20 cellular contexts compared by ENCODE assay signal in genomic region chr2:88885679-88886402, GRCh38.
DNase-seq lines count a peak whose midpoint lies in the region; ATAC-seq and TF ChIP-seq lines count a peak whose summit lies in the region.
"Had no signal": no experiment of that assay in that cellular context is flagged by ENCODE, and none has a peak within 500 bp of the region (broad histone marks: within the 10 kb centered on the region; RNA-seq: fewer than 3 reads in every experiment).

No MANE protein-coding gene starts in this region.

- ATAC-seq in GM19324 (IDR thresholded peaks at IDR 0.05; ENCODE audit: low FRiP score, unreplicated experiment) (peak; percentile 47), HG03432 (IDR thresholded peaks at IDR 0.05; ENCODE audit: unreplicated experiment) (peak; percentile 67), activated B cell treated with CpG ODN at 0.5 μM for 24 hours (ENCODE audit: low read depth) (peak; percentile 40), HG02623 (IDR thresholded peaks at IDR 0.05; ENCODE audit: unreplicated experiment) (no peak)
- no peak for ATAC-seq in CD8-positive, alpha-beta T cell
- ATAC-seq: activated T-cell treated with anti-CD3 and anti-CD28 coated beads, Interleukin-2, amount 50 U/mL, for 4 hours; pancreas; sciatic nerve; stimulated activated naive CD8-positive, alpha-beta T cell treated with anti-CD3 and anti-CD28 coated beads, Interleukin-15, amount 100 ng/mL, for 72 hours had no signal

- peaks cover 60% of the 10 kb centered on the region for H3K4me1 Mint-ChIP-seq in activated B cell treated with CpG ODN at 0.5 μM for 24 hours
- H3K4me1 Mint-ChIP-seq in CD8-positive, alpha-beta T cell (ENCODE audit: low read depth), result no peaks in the 10 kb centered on the region
- H3K4me1 Mint-ChIP-seq: H9; stimulated activated naive CD8-positive, alpha-beta T cell treated with anti-CD3 and anti-CD28 coated beads, Interleukin-15, amount 100 ng/mL, for 72 hours had no signal

- no peaks in the 10 kb centered on the region for H3K9me3 Mint-ChIP-seq in activated B cell treated with CpG ODN at 0.5 μM for 24 hours
- H3K9me3 Mint-ChIP-seq in CD8-positive, alpha-beta T cell, result no peaks in the 10 kb centered on the region
- H3K9me3 Mint-ChIP-seq: activated CD4-positive, alpha-beta memory T cell treated with anti-CD3 and anti-CD28 coated beads for 36 hours; activated T-cell treated with anti-CD3 and anti-CD28 coated beads, Interleukin-2, amount 50 U/mL, for 4 hours; CD4-positive, alpha-beta T cell; stimulated activated naive CD8-positive, alpha-beta T cell treated with anti-CD3 and anti-CD28 coated beads, Interleukin-15, amount 100 ng/mL, for 72 hours; type B pancreatic cell had no signal

- TF ChIP-seq CTCF in activated B cell treated with CpG ODN at 0.5 μM for 24 hours (IDR thresholded peaks at IDR 0.05), result no peak
- no peak for TF ChIP-seq CTCF in CD8-positive, alpha-beta T cell (IDR thresholded peaks at IDR 0.05)

- H3K27ac ChIP-seq in CD8-positive, alpha-beta T cell (ENCODE audit: low read depth, low read length), result no peak overlapping the region
- H3K27ac ChIP-seq: pancreas had no signal

- H3K9me3 ChIP-seq in CD8-positive, alpha-beta T cell (ENCODE audit: low read length), result no peaks in the 10 kb centered on the region
- H3K9me3 ChIP-seq: pancreas had no signal

- POLR2A ChIA-PET in activated B cell treated with CpG ODN at 0.5 μM for 24 hours (lab: Charles Lee), result interaction anchor here (1.0 to 3.1 kb wide), 10 partner anchors 9 to 53 kb away, joined by 3 to 79 read pairs (median 7); no protein-coding TSS in a partner anchor
- POLR2A ChIA-PET in CD8-positive, alpha-beta T cell (lab: Charles Lee), result no interaction called here

- CTCF ChIA-PET in activated B cell treated with CpG ODN at 0.5 μM for 24 hours (lab: Charles Lee), result interaction anchor here (1.2 to 2.6 kb wide), 5 partner anchors 11 to 54 kb away, joined by 3 to 9 read pairs (median 3); no protein-coding TSS in a partner anchor
- CTCF ChIA-PET in CD8-positive, alpha-beta T cell (lab: Charles Lee), result no interaction called here

- peak overlapping the region; percentile 39; the same call in 1 of the 2 replicates for H3K4me3 ChIP-seq in GM08714 (ENCODE audit: low read length)
- no peak overlapping the region for H3K4me3 ChIP-seq in CD8-positive, alpha-beta T cell (ENCODE audit: low read depth, low read length)
- H3K4me3 ChIP-seq: pancreas had no signal

- H3K4me3 Mint-ChIP-seq in activated B cell treated with CpG ODN at 0.5 μM for 24 hours, result peak overlapping the region; percentile 74
- H3K4me3 Mint-ChIP-seq in CD8-positive, alpha-beta T cell, result no peak overlapping the region
- H3K4me3 Mint-ChIP-seq: activated CD4-positive, alpha-beta memory T cell treated with anti-CD3 and anti-CD28 coated beads for 36 hours; activated naive CD8-positive, alpha-beta T cell; activated T-cell treated with anti-CD3 and anti-CD28 coated beads, Interleukin-2, amount 50 U/mL, for 4 hours; CD4-positive, alpha-beta T cell; H9; stimulated activated naive CD8-positive, alpha-beta T cell treated with anti-CD3 and anti-CD28 coated beads, Interleukin-15, amount 100 ng/mL, for 72 hours; type B pancreatic cell had no signal

- no peaks in the 10 kb centered on the region for H3K36me3 ChIP-seq in CD8-positive, alpha-beta T cell (ENCODE audit: insufficient read depth, low read length)
- H3K36me3 ChIP-seq: pancreas had no signal

- H3K27me3 Mint-ChIP-seq in activated B cell treated with CpG ODN at 0.5 μM for 24 hours, result no peaks in the 10 kb centered on the region
- H3K27me3 Mint-ChIP-seq in CD8-positive, alpha-beta T cell (ENCODE audit: low read depth), result peaks cover 6% of the 10 kb centered on the region
- H3K27me3 Mint-ChIP-seq: type B pancreatic cell had no signal

- H3K27ac Mint-ChIP-seq in activated B cell treated with CpG ODN at 0.5 μM for 24 hours, result peak overlapping the region; percentile 79
- no peak overlapping the region for H3K27ac Mint-ChIP-seq in CD8-positive, alpha-beta T cell
- H3K27ac Mint-ChIP-seq: activated CD4-positive, alpha-beta memory T cell treated with anti-CD3 and anti-CD28 coated beads for 36 hours; activated naive CD8-positive, alpha-beta T cell; CD4-positive, alpha-beta T cell; H9; stimulated activated naive CD8-positive, alpha-beta T cell treated with anti-CD3 and anti-CD28 coated beads, Interleukin-15, amount 100 ng/mL, for 72 hours; type B pancreatic cell had no signal

- intact Hi-C loops in activated B cell treated with CpG ODN at 0.5 μM for 24 hours (cut with micrococcal nuclease), result loop anchor here (1.0 to 10.0 kb wide), 3 partner anchors 11 to 269 kb away; no protein-coding TSS in a partner anchor
- intact Hi-C loops in CD8-positive, alpha-beta T cell (cut with DNase I, micrococcal nuclease), result no loop called here

- no peak for DNase-seq in activated B cell treated with CpG ODN at 0.5 μM for 24 hours
- no peak for DNase-seq in NCI-H2227 (lab: John Stamatoyannopoulos, UW; ENCODE audit: unreplicated experiment)
- DNase-seq in CD8-positive, alpha-beta T cell, result no peak
- no peak for DNase-seq in T-helper 1 cell
- DNase-seq: activated CD4-positive, alpha-beta memory T cell treated with anti-CD3 and anti-CD28 coated beads for 36 hours; activated T-cell treated with anti-CD3 and anti-CD28 coated beads, Interleukin-2, amount 50 U/mL, for 4 hours; CD4-positive, alpha-beta T cell; H9; hippocampal formation; mammary epithelial cell; NCI-H1436; pancreas; stimulated activated naive CD8-positive, alpha-beta T cell treated with anti-CD3 and anti-CD28 coated beads, Interleukin-15, amount 100 ng/mL, for 72 hours had no signal

- no peaks in the 10 kb centered on the region for H3K27me3 ChIP-seq in CD8-positive, alpha-beta T cell (ENCODE audit: insufficient read depth, low read length)

- no peaks in the 10 kb centered on the region for H3K36me3 Mint-ChIP-seq in activated B cell treated with CpG ODN at 0.5 μM for 24 hours (ENCODE audit: low read depth)
- no peaks in the 10 kb centered on the region for H3K36me3 Mint-ChIP-seq in CD8-positive, alpha-beta T cell
- H3K36me3 Mint-ChIP-seq: activated CD4-positive, alpha-beta memory T cell treated with anti-CD3 and anti-CD28 coated beads for 36 hours; activated naive CD8-positive, alpha-beta T cell; type B pancreatic cell had no signal

- no peaks in the 10 kb centered on the region for H3K4me1 ChIP-seq in CD8-positive, alpha-beta T cell (ENCODE audit: insufficient read depth, low read length)
- H3K4me1 ChIP-seq: pancreas had no signal

Comparison
In these comparisons a context has a peak if more than half of its experiments do, and no peak if none do; other contexts are left out.
1. ATAC-seq: peak in GM19324 (single experiment), HG03432 (single experiment) and activated B cell treated with CpG ODN at 0.5 μM for 24 hours (single experiment); none in CD8-positive, alpha-beta T cell (single experiment) and HG02623 (single experiment).